Comparison of ENCODE assay signal across 8 cellular contexts in the genomic region with DNA sequence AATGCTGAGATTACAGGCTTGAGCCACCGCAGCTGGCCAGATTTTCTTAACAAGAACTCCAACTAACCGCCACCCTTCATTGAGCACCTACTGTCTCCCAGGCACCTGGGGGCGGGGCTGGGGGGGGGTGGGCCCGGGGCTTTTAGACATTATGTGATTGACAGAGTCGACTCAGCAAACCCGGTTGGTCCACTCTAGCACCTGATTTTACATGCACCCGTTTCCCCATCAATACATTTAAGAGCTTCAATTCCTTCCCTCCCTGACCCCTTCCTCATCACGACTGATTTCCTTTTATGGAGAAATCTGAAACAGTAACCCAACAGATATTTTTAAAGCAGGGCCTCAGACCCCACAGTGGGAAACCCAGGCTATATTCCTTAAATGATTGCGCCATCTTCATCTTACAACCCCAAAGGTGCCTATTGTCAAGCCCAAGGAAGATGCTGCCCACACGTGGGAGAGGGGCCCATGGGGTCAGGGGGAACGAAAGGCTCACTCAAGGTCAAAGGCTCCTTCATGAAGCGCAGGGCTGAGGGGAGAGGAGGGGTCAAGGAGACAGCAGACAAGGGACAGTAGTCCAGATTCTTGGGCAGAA. TPM values are rescaled to one million over a fixed set of nuclear protein-coding genes. Genes with fewer than 3 reads are reported as not detected.
A peak's percentile ranks its signal among the peaks of the same experiment; 100 is the strongest.
DNase-seq lines count a peak whose midpoint lies in the region; ATAC-seq, FAIRE-seq and TF ChIP-seq lines count a peak whose summit lies in the region.

No MANE protein-coding gene starts in this region.

- no peak overlapping the region for H3K4me3 ChIP-seq in A549
- H3K4me3 ChIP-seq in GM23338: peak overlapping the region; percentile 78
- no peak overlapping the region for H3K4me3 ChIP-seq in naive thymus-derived CD4-positive, alpha-beta T cell (ENCODE audit: low read length)

- no peak for TF ChIP-seq POLR2A in A549 (IDR thresholded peaks at IDR 0.05; ENCODE audit: low read length)
- no peak for TF ChIP-seq POLR2A in GM12892 (IDR thresholded peaks at IDR 0.05; ENCODE audit: low read depth, low read length)

- H3K36me3 Mint-ChIP-seq in GM23338 (ENCODE audit: low read depth) (no peaks in the 10 kb centered on the region), brain (peaks cover 31% of the 10 kb centered on the region)
- no peaks in the 10 kb centered on the region for H3K36me3 Mint-ChIP-seq in naive thymus-derived CD4-positive, alpha-beta T cell

- 74% methylated on average over 12 of the region's 12 CpGs for WGBS in A549 (ENCODE audit: missing lambda C conversion rate)

- peak overlapping the region; percentile 93; the same call in 1 of the 3 replicates for H3K4me2 ChIP-seq in A549
- peak overlapping the region; percentile 85 for H3K4me2 ChIP-seq in GM23338

- H3K4me1 Mint-ChIP-seq in GM23338 (peaks cover 24% of the 10 kb centered on the region), brain (peaks cover 46% of the 10 kb centered on the region)
- peaks cover 0 to 24% (median 14%) of the 10 kb centered on the region in 7 donors for H3K4me1 Mint-ChIP-seq in naive thymus-derived CD4-positive, alpha-beta T cell

- H3K4me3 Mint-ChIP-seq in GM23338: peak overlapping the region; percentile 73
- peak overlapping the region; percentile 85 to 89 (median 85) for H3K4me3 Mint-ChIP-seq in brain
- H3K4me3 Mint-ChIP-seq in naive thymus-derived CD4-positive, alpha-beta T cell: peak overlapping the region; percentile 43 to 87 (median 66)

- peaks cover 13% of the 10 kb centered on the region for H3K27me3 Mint-ChIP-seq in GM23338 (ENCODE audit: insufficient read depth, low read depth, poor library complexity)
- peaks cover 15% of the 10 kb centered on the region for H3K27me3 Mint-ChIP-seq in brain
- peaks cover 14 to 42% (median 22%) of the 10 kb centered on the region in 5 donors for H3K27me3 Mint-ChIP-seq in naive thymus-derived CD4-positive, alpha-beta T cell

- H3K9me3 ChIP-seq in A549: no peaks in the 10 kb centered on the region
- no peaks in the 10 kb centered on the region for H3K9me3 ChIP-seq in naive thymus-derived CD4-positive, alpha-beta T cell (ENCODE audit: control insufficient read depth in 2 of 3, low read length in 3 of 3)

- in situ Hi-C loops in ACHN (cut with HindIII; ENCODE audit: low pct_ligation_motif_present, low pct_unique_long_range_greater_than_20kb, low sequenced_read_pairs): no loop called here

- no peak for FAIRE-seq in A549 (lab: Jason Lieb, UNC)
- no peak for FAIRE-seq in GM12892 (lab: Jason Lieb, UNC)

- no peak for TF ChIP-seq RAD21 in A549 (conservative IDR thresholded peaks at IDR 0.05 in 1 of 2, IDR thresholded peaks at IDR 0.05 in 1 of 2)

- H4K20me1 ChIP-seq in GM23338 (replicated peaks; ENCODE audit: insufficient read depth): peaks cover 8% of the 10 kb centered on the region

- peaks cover 8% of the 10 kb centered on the region; the same call in 1 of the 2 replicates for H3K27me3 ChIP-seq in GM23338 (ENCODE audit: insufficient read depth)
- no peaks in the 10 kb centered on the region for H3K27me3 ChIP-seq in naive thymus-derived CD4-positive, alpha-beta T cell (ENCODE audit: control insufficient read depth in 2 of 2, insufficient read depth in 2 of 2, low read length in 2 of 2)

- no peaks in the 10 kb centered on the region for H3K36me3 ChIP-seq in GM23338 (ENCODE audit: insufficient read depth)
- no peaks in the 10 kb centered on the region for H3K36me3 ChIP-seq in naive thymus-derived CD4-positive, alpha-beta T cell (ENCODE audit: control insufficient read depth in 2 of 3, insufficient read depth in 3 of 3, low read length in 3 of 3)

- POLR2A ChIA-PET in A549 (lab: Yijun Ruan, JAX): no interaction called here
- POLR2A ChIA-PET in naive thymus-derived CD4-positive, alpha-beta T cell (lab: Charles Lee): no interaction called here

- TF ChIP-seq CTCF in A549 (IDR thresholded peaks at IDR 0.05) (no peak), GM23338 (conservative IDR thresholded peaks at IDR 0.05; ENCODE audit: low read depth in 2 of 2) (no peak), brain (conservative IDR thresholded peaks at IDR 0.05) (no peak)

- H2AFZ ChIP-seq in GM23338: no peak overlapping the region

- no peak for TF ChIP-seq EP300 in A549 (IDR thresholded peaks at IDR 0.05)

- peaks cover 54% of the 10 kb centered on the region for H3K79me2 ChIP-seq in GM23338 (replicated peaks; ENCODE audit: insufficient read depth)

- intact Hi-C loops in naive thymus-derived CD4-positive, alpha-beta T cell (cut with micrococcal nuclease): no loop called here

- H3K27ac Mint-ChIP-seq in GM23338: no peak overlapping the region
- peak overlapping the region in 4 of 5 experiments; percentile 61 to 87 (median 66) for H3K27ac Mint-ChIP-seq in brain
- no peak overlapping the region for H3K27ac Mint-ChIP-seq in naive thymus-derived CD4-positive, alpha-beta T cell

- CTCF ChIA-PET in A549 (lab: Yijun Ruan, JAX): interaction anchor here (0.6 to 1.0 kb wide), 2 partner anchors 143 to 191 kb away, joined by 3 read pairs; no protein-coding TSS in a partner anchor
- CTCF ChIA-PET in naive thymus-derived CD4-positive, alpha-beta T cell (lab: Charles Lee): no interaction called here

- H3K4me1 ChIP-seq in A549 (peaks cover 6% of the 10 kb centered on the region; the same call in 1 of the 3 replicates), GM23338 (ENCODE audit: insufficient read depth) (peaks cover 16% of the 10 kb centered on the region)
- H3K4me1 ChIP-seq in naive thymus-derived CD4-positive, alpha-beta T cell (ENCODE audit: control insufficient read depth in 2 of 2, insufficient read depth in 2 of 2, low read length in 2 of 2): peaks cover 0 to 7% of the 10 kb centered on the region in 2 donors

- H3F3A ChIP-seq in GM23338 (replicated peaks; ENCODE audit: low read depth): 0 out of 2 replicates have a peak, but pooled peaks cover 6% of the 10 kb centered on the region

- H3K9me3 Mint-ChIP-seq in GM23338: no peaks in the 10 kb centered on the region
- peaks cover 0 to 7% (median 3%) of the 10 kb centered on the region in 5 experiments for H3K9me3 Mint-ChIP-seq in brain
- no peaks in the 10 kb centered on the region for H3K9me3 Mint-ChIP-seq in naive thymus-derived CD4-positive, alpha-beta T cell

- no peak overlapping the region for H3K27ac ChIP-seq in A549
- H3K27ac ChIP-seq in GM23338 (ENCODE audit: low read depth): no peak overlapping the region
- H3K27ac ChIP-seq in naive thymus-derived CD4-positive, alpha-beta T cell (ENCODE audit: low read depth, low read length): no peak overlapping the region

- H3K9me2 ChIP-seq in GM23338 (ENCODE audit: insufficient read depth): no peaks in the 10 kb centered on the region

- no peak for DNase-seq in A549 (ENCODE audit: low read depth in 1 of 2, low spot score in 1 of 2)
- peak; percentile 56 for DNase-seq in GM23338 (ENCODE audit: low spot score)
- no peak for DNase-seq in naive thymus-derived CD4-positive, alpha-beta T cell
- no peak for DNase-seq in NCI-H526 treated with DMSO at 0.1 percent for 48 hours (lab: John Stamatoyannopoulos, UW)
- no peak for DNase-seq in ACHN
- DNase-seq in GM12892 (ENCODE audit: insufficient read length): no peak

- ATAC-seq in A549: no peak
- ATAC-seq in GM23338: no peak
- no peak for ATAC-seq in naive thymus-derived CD4-positive, alpha-beta T cell
- ATAC-seq in GM18861 (IDR thresholded peaks at IDR 0.05; ENCODE audit: unreplicated experiment): no peak

TF ChIP-seq in A549, 52 proteins besides CTCF, POLR2A, EP300 and RAD21:
- TF ChIP-seq CEBPB (IDR thresholded peaks at IDR 0.05): 0 out of 4 replicates have a peak, but pooled peaks of 1 of the 2 experiments have one; percentile 18
- no peak for TF ChIP-seq RARB (CRISPR knock-in tag; IDR thresholded peaks at IDR 0.05)

TF ChIP-seq in GM23338, 12 proteins besides CTCF, POLR2A, EP300 and RAD21 (continues in another document):
- TF ChIP-seq NANOG (IDR thresholded peaks at IDR 0.05; ENCODE audit: borderline replicate concordance) (no peak), CREB1 (CRISPR knock-in tag; IDR thresholded peaks at IDR 0.05; ENCODE audit: low read depth) (no peak), POLR2AphosphoS5 (IDR thresholded peaks at IDR 0.05; ENCODE audit: low read depth) (no peak)
- TF ChIP-seq, protein P1, sequence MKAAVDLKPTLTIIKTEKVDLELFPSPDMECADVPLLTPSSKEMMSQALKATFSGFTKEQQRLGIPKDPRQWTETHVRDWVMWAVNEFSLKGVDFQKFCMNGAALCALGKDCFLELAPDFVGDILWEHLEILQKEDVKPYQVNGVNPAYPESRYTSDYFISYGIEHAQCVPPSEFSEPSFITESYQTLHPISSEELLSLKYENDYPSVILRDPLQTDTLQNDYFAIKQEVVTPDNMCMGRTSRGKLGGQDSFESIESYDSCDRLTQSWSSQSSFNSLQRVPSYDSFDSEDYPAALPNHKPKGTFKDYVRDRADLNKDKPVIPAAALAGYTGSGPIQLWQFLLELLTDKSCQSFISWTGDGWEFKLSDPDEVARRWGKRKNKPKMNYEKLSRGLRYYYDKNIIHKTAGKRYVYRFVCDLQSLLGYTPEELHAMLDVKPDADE (IDR thresholded peaks at IDR 0.05): no peak

RNA-seq across cellular contexts. Expression of a gene that starts 1.8 kb away (rescaled TPM):
- polyA plus RNA-seq in A549 (2011; rRNA removed) (3.3 and 4.4 TPM in 2 replicates), A549 (2017; fragmentation: RNase III; extraction: RNeasy Plus Mini Kit Qiagen cat#74134 plus additional on column Dnase treatment) (1.2 to 2.0 TPM (median 1.8 TPM) in 3 replicates), GM23338 (2016; fragmentation: Nextera tagmentation; extraction: Ambion mirVana) (17.3 and 19.2 TPM in 2 replicates), brain (ENCODE audit: insufficient read depth, low read depth, low replicate concordance) (28.1 TPM)
- 1.2 and 1.4 TPM in 2 replicates for polyA plus RNA-seq in A549 (2012; cell fraction: cytosol; rRNA removed)
- 3.8 and 4.8 TPM in 2 replicates for polyA plus RNA-seq in A549 (2012; cell fraction: nucleus; rRNA removed)
- 23.8 and 31.5 TPM in 2 replicates for polyA minus RNA-seq in A549 (2011; rRNA and poly(A)+ RNA removed)
- 52.1 and 55.2 TPM in 2 replicates for total RNA-seq in GM23338 (2014; rRNA removed; shearing (Covaris generic))
- total RNA-seq in naive thymus-derived CD4-positive, alpha-beta T cell: 1 to 10 TPM in 4 of 5 experiments, under 1 TPM in 1; 0.89 to 9.9 (median 3.9) TPM
- polyA plus RNA-seq in naive thymus-derived CD4-positive, alpha-beta T cell: under 1 TPM; 0.29 to 0.71 TPM
- 22.0 TPM for polyA plus RNA-seq in GM12892 (2012; ENCODE audit: missing spikeins)

RNA-seq across cellular contexts. Expression of a gene that starts 56.3 kb away (rescaled TPM):
- polyA plus RNA-seq in A549 (2011; rRNA removed) (5.7 and 7.4 TPM in 2 replicates), A549 (2017; fragmentation: RNase III; extraction: RNeasy Plus Mini Kit Qiagen cat#74134 plus additional on column Dnase treatment) (16.8 to 20.7 TPM (median 18.6 TPM) in 3 replicates), GM23338 (2016; fragmentation: Nextera tagmentation; extraction: Ambion mirVana) (12.8 and 14.6 TPM in 2 replicates), brain (ENCODE audit: insufficient read depth, low read depth, low replicate concordance) (34.0 TPM)
- polyA plus RNA-seq in A549 (2012; cell fraction: cytosol; rRNA removed): 8.9 and 12.3 TPM in 2 replicates
- 26.0 and 30.4 TPM in 2 replicates for polyA plus RNA-seq in A549 (2012; cell fraction: nucleus; rRNA removed)
- polyA minus RNA-seq in A549 (2011; rRNA and poly(A)+ RNA removed): 14.3 and 23.8 TPM in 2 replicates
- total RNA-seq in GM23338 (2014; rRNA removed; shearing (Covaris generic)): 44.0 and 47.6 TPM in 2 replicates
- total RNA-seq in naive thymus-derived CD4-positive, alpha-beta T cell: 100 to 1,000 TPM in 4 of 5 experiments, 10 to 100 TPM in 1; 53.0 to 132 (median 130) TPM
- polyA plus RNA-seq in naive thymus-derived CD4-positive, alpha-beta T cell: 10 to 100 TPM in 1 of 2 donors, 1 to 10 TPM in 1; 3.9 to 14.4 TPM
- 3.8 TPM for polyA plus RNA-seq in GM12892 (2012; ENCODE audit: missing spikeins)

Comparison
In these comparisons a context has a peak if more than half of its experiments do, and no peak if none do; other contexts are left out.
1. H3K27ac Mint-ChIP-seq: peak in brain (4 of 5); none in GM23338 (single experiment) and naive thymus-derived CD4-positive, alpha-beta T cell (0 of 9).
2. Peak in every context shown above with its lines, with median percentiles within 50 percentile points of each other: H3K4me3 Mint-ChIP-seq.